Comparison of ENCODE assay signal across 8 cellular contexts in genomic region chr5:138336952-138337684, GRCh38. TPM values are rescaled to one million over a fixed set of nuclear protein-coding genes. Genes with fewer than 3 reads are reported as not detected.
DNase-seq lines count a peak whose midpoint lies in the region; ATAC-seq and TF ChIP-seq lines count a peak whose summit lies in the region.

No MANE protein-coding gene starts in this region.

- ATAC-seq in HG03571 (IDR thresholded peaks at IDR 0.05; ENCODE audit: unreplicated experiment) (peak; percentile 23), left colon (peak; percentile 53), GM18519 (IDR thresholded peaks at IDR 0.05; ENCODE audit: low FRiP score, unreplicated experiment) (no peak)
- peak; percentile 1 for ATAC-seq in stimulated activated naive CD8-positive, alpha-beta T cell treated with anti-CD3 and anti-CD28 coated beads, Interleukin-15, Interleukin-2, amounts not matched to agents 100 U/mL and 50 U/mL, for 24 hours

- 0 out of 2 replicates have a peak, but pooled peaks cover 2% of the 10 kb centered on the region for H3K4me1 ChIP-seq in SJCRH30

- peaks cover 17% of the 10 kb centered on the region for H3K36me3 ChIP-seq in SJCRH30

- H3K27ac ChIP-seq in SJCRH30: peak overlapping the region; percentile 99
- H3K27ac ChIP-seq in coronary artery: peak overlapping the region; percentile 93 to 98

- intact Hi-C loops in left colon (cut with DNase I, micrococcal nuclease): no loop called here

- TF ChIP-seq CTCF in GM20000 (IDR thresholded peaks at IDR 0.05; ENCODE audit: extremely low read depth, missing control alignments) (no peak), coronary artery (IDR thresholded peaks at IDR 0.05) (no peak)

- H3K4me3 ChIP-seq in SJCRH30 (peak overlapping the region; percentile 74), coronary artery (peak overlapping the region; percentile 86)

- no peaks in the 10 kb centered on the region for H3K9me3 ChIP-seq in SJCRH30 (replicated peaks)

- H3K27me3 ChIP-seq in SJCRH30: no peaks in the 10 kb centered on the region

- peak; percentile 53 for DNase-seq in DMS153 treated with DMSO at 0.1 percent for 48 hours (lab: John Stamatoyannopoulos, UW; ENCODE audit: unreplicated experiment)
- peak; percentile 68 for DNase-seq in GM20000 (ENCODE audit: low spot score)
- DNase-seq in SJCRH30: peak in 1 of 2 experiments; percentile 79
- no peak for DNase-seq in coronary artery (ENCODE audit: low spot score)
- peak; percentile 80 to 81 for DNase-seq in left colon
- no peak for DNase-seq in stimulated activated naive CD8-positive, alpha-beta T cell treated with anti-CD3 and anti-CD28 coated beads, Interleukin-15, Interleukin-2, amounts not matched to agents 100 U/mL and 50 U/mL, for 24 hours

RNA-seq across cellular contexts. Expression of gene FAM53C, which starts 0.9 kb away (rescaled TPM):
- total RNA-seq in SJCRH30 (2014; rRNA removed; shearing (Covaris generic)): 40.3 and 40.5 TPM in 2 replicates
- 10 to 100 TPM in 1 of 2 donors, 1 to 10 TPM in 1; 9.2 to 15.4 TPM for total RNA-seq in left colon

RNA-seq across cellular contexts. Expression of gene CDC25C, which starts 5.5 kb away (rescaled TPM):
- 29.5 and 36.3 TPM in 2 replicates for total RNA-seq in SJCRH30 (2014; rRNA removed; shearing (Covaris generic))
- total RNA-seq in left colon: 1 to 10 TPM; 1.3 to 2.4 TPM

RNA-seq across cellular contexts. Expression of gene KDM3B, which starts 15.4 kb away (rescaled TPM):
- total RNA-seq in SJCRH30 (2014; rRNA removed; shearing (Covaris generic)): 73.0 and 75.2 TPM in 2 replicates
- 10 to 100 TPM; 62.4 to 63.2 TPM for total RNA-seq in left colon

Comparison
In these comparisons a context has a peak if more than half of its experiments do, and no peak if none do; other contexts are left out.
1. DNase-seq: peak in DMS153 treated with DMSO at 0.1 percent for 48 hours (single experiment), GM20000 (single experiment) and left colon (2 of 2); none in coronary artery (single experiment) and stimulated activated naive CD8-positive, alpha-beta T cell treated with anti-CD3 and anti-CD28 coated beads, Interleukin-15, Interleukin-2, amounts not matched to agents 100 U/mL and 50 U/mL, for 24 hours (single experiment).